In the genomic region with DNA sequence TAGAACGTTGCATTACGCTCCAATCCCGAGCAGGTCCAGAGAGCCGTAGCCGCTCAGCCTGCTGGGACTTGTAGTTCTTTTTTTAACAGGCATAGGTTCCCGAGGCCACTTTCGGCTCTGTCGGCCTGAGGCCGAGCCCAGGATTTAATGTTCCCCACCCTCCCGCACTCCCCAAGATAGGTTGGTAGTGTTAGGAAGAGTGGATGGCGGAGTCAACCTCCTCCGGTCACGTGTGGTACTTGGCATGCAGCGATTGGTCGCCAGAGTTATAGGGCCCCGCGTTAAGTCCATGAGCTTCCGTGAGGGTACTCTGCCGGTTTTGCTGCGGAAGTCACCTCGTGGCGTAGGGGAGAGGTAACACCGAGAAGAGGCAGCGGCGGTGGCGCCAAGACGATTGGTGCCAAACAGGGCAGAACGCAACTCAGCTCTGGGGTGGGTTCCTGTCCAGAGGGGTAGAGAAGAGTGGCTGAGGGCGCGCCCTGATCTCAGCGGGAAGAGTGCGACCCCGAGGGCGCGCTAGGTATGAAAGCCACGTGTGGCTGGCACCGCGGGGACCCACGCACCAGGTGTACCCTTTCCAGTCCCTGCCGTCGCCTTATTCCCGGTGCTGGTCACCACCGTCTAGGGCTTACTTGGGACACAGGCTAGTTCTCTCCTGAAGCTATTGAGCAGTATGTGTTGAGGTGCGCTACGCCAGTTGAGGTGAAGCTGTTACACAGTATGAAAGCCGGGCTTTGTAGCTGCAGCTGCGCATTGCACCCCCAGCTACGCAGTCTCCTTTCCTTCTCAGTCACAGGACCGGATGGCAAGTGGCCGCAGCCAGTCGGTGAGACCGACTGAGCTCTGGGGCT, we compare ENCODE assay signal across 9 cellular contexts.
DNase-seq lines count a peak whose midpoint lies in the region; ATAC-seq and TF ChIP-seq lines count a peak whose summit lies in the region.
"Had no signal": no experiment of that assay in that cellular context is flagged by ENCODE, and none has a peak within 500 bp of the region (broad histone marks: within the 10 kb centered on the region; RNA-seq: fewer than 3 reads in every experiment).

No MANE protein-coding gene starts in this region.

- no peaks in the 10 kb centered on the region for H3K36me3 Mint-ChIP-seq in activated T-cell treated with anti-CD3 and anti-CD28 coated beads, Interleukin-2, amount 50 U/mL, for 24 hours (ENCODE audit: low read depth)

- H3K9me3 ChIP-seq in lower lobe of right lung (no peaks in the 10 kb centered on the region), testis (no peaks in the 10 kb centered on the region), vagina (no peaks in the 10 kb centered on the region)
- H3K9me3 ChIP-seq: BLaER1 treated with 17β-estradiol and CSF1 and Interleukin-3, amounts not matched to agents 10 nM and 100 nM had no signal

- no peak for TF ChIP-seq POLR2A in testis (IDR thresholded peaks at IDR 0.05)
- no peak for TF ChIP-seq POLR2A in vagina (IDR thresholded peaks at IDR 0.05)

- TF ChIP-seq CTCF in lower lobe of right lung (IDR thresholded peaks at IDR 0.05) (no peak), testis (IDR thresholded peaks at IDR 0.05) (no peak), vagina (IDR thresholded peaks at IDR 0.05) (no peak)

- no peak overlapping the region for H3K27ac Mint-ChIP-seq in activated T-cell treated with anti-CD3 and anti-CD28 coated beads, Interleukin-2, amount 50 U/mL, for 24 hours

- H3K4me1 ChIP-seq in lower lobe of right lung (no peaks in the 10 kb centered on the region), testis (no peaks in the 10 kb centered on the region), vagina (no peaks in the 10 kb centered on the region)
- H3K4me1 ChIP-seq: BLaER1 treated with 17β-estradiol and CSF1 and Interleukin-3, amounts not matched to agents 10 nM and 100 nM had no signal

- peak overlapping the region; percentile 84 for H3K27ac ChIP-seq in lower lobe of right lung
- peak overlapping the region; percentile 63 to 69 for H3K27ac ChIP-seq in testis
- H3K27ac ChIP-seq in vagina, result no peak overlapping the region
- H3K27ac ChIP-seq: BLaER1 treated with 17β-estradiol and CSF1 and Interleukin-3, amounts not matched to agents 10 nM and 100 nM had no signal

- ATAC-seq in lower lobe of right lung, result peak in 1 of 2 donors; percentile 98

- intact Hi-C loops in lower lobe of right lung (cut with DNase I) (no loop called here), testis (cut with DNase I; ENCODE audit: low total_unique reads) (no loop called here), vagina (cut with DNase I) (no loop called here)

- no peaks in the 10 kb centered on the region for H3K4me1 Mint-ChIP-seq in activated T-cell treated with anti-CD3 and anti-CD28 coated beads, Interleukin-2, amount 50 U/mL, for 24 hours (ENCODE audit: low read depth)

- DNase-seq in activated T-cell treated with anti-CD3 and anti-CD28 coated beads for 1 hour (ENCODE audit: low read depth) (peak; percentile 67), NCI-H226 (peak; percentile 92), lower lobe of right lung (peak; percentile 91), testis (peak; percentile 93), HPDE6-E6E7 (ENCODE audit: extremely low spot score) (no peak), vagina (ENCODE audit: extremely low spot score in 2 of 2) (no peak)
- DNase-seq in activated T-cell treated with anti-CD3 and anti-CD28 coated beads, Interleukin-2, amount 50 U/mL, for 24 hours, result no peak
- DNase-seq in activated naive CD8-positive, alpha-beta T cell treated with anti-CD3 and anti-CD28 coated beads, Interleukin-2, amount 50 U/mL, for 16 hours (ENCODE audit: low read depth, low spot score), result peak; percentile 56

- peak overlapping the region; percentile 74 for H3K4me3 ChIP-seq in lower lobe of right lung
- peak overlapping the region; percentile 65 to 73 for H3K4me3 ChIP-seq in testis
- H3K4me3 ChIP-seq in vagina, result no peak overlapping the region
- H3K4me3 ChIP-seq: BLaER1 treated with 17β-estradiol and CSF1 and Interleukin-3, amounts not matched to agents 10 nM and 100 nM had no signal

- H3K27me3 Mint-ChIP-seq in activated T-cell treated with anti-CD3 and anti-CD28 coated beads, Interleukin-2, amount 50 U/mL, for 24 hours, result no peaks in the 10 kb centered on the region

- no peaks in the 10 kb centered on the region for H3K36me3 ChIP-seq in lower lobe of right lung
- no peaks in the 10 kb centered on the region for H3K36me3 ChIP-seq in testis (ENCODE audit: low read depth, missing control alignments)
- H3K36me3 ChIP-seq in vagina, result no peaks in the 10 kb centered on the region
- H3K36me3 ChIP-seq: BLaER1 treated with 17β-estradiol and CSF1 and Interleukin-3, amounts not matched to agents 10 nM and 100 nM had no signal

- no peak overlapping the region for H3K4me3 Mint-ChIP-seq in activated T-cell treated with anti-CD3 and anti-CD28 coated beads, Interleukin-2, amount 50 U/mL, for 24 hours

- H3K9me3 Mint-ChIP-seq in activated T-cell treated with anti-CD3 and anti-CD28 coated beads, Interleukin-2, amount 50 U/mL, for 24 hours, result no peaks in the 10 kb centered on the region

- WGBS in testis, 2 donors, result 0% methylated on average over 2 to 50 of the region's 52 CpGs

- H3K27me3 ChIP-seq in lower lobe of right lung (ENCODE audit: low read depth), result no peaks in the 10 kb centered on the region
- no peaks in the 10 kb centered on the region for H3K27me3 ChIP-seq in testis
- H3K27me3 ChIP-seq in vagina, result no peaks in the 10 kb centered on the region
- H3K27me3 ChIP-seq: BLaER1 treated with 17β-estradiol and CSF1 and Interleukin-3, amounts not matched to agents 10 nM and 100 nM had no signal

Comparison
In these comparisons a context has a peak if more than half of its experiments do, and no peak if none do; other contexts are left out.
1. DNase-seq: peak in activated T-cell treated with anti-CD3 and anti-CD28 coated beads for 1 hour (single experiment), NCI-H226 (single experiment), activated naive CD8-positive, alpha-beta T cell treated with anti-CD3 and anti-CD28 coated beads, Interleukin-2, amount 50 U/mL, for 16 hours (single experiment), lower lobe of right lung (single experiment) and testis (single experiment); none in activated T-cell treated with anti-CD3 and anti-CD28 coated beads, Interleukin-2, amount 50 U/mL, for 24 hours (single experiment), HPDE6-E6E7 (single experiment) and vagina (0 of 2).
2. H3K4me3 ChIP-seq: peak in lower lobe of right lung (single experiment) and testis (2 of 2); none in vagina (0 of 2).